In the genomic region with DNA sequence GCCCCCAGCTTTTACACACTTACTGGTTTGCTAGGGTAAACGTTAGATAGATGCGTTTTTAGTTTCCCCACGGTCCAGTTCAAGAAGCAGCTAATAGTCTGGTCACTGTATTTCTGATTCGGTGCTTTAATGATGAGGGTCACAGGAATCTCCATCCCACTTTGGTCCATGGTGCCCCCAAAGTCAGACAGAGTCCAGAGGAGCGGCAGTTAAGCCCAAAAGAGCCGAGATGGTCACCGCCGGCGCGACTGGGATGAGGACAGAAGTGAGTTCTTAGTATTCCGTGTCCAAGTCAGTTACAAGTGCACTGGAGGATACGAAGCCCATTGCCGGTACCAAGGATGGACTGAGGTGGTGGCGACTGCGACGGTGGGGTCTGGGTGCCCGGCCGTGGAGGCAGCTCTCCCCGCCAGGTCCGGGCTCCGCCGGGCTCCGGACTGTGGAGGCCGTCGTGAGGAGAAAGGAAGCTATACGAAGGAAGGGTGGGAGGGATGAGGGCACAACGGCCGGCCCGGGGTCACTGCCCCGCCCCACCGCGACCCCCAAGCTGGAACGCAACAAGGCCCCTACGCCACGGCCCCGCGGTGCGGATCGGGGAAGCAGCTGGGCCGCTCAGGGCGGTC, we compare ENCODE assay signal across 8 cellular contexts. TPM values are rescaled to one million over a fixed set of nuclear protein-coding genes. Genes with fewer than 3 reads are reported as not detected.
DNase-seq lines count a peak whose midpoint lies in the region; ATAC-seq, FAIRE-seq and TF ChIP-seq lines count a peak whose summit lies in the region.

No MANE protein-coding gene starts in this region.

- H2BK12ac ChIP-seq in mesenchymal stem cell (ENCODE audit: low read length in 2 of 2), result peak overlapping the region; percentile 49 to 69

- no peaks in the 10 kb centered on the region for H3K9me3 ChIP-seq in mesenchymal stem cell (ENCODE audit: control insufficient read depth, low read length)

- peak overlapping the region; percentile 95 for H2BK5ac ChIP-seq in mesenchymal stem cell (ENCODE audit: low read depth, low read length, poor library complexity, severe bottlenecking)

- peaks cover 17% of the 10 kb centered on the region for H3K79me1 ChIP-seq in mesenchymal stem cell (replicated peaks; ENCODE audit: low read length, poor library complexity, severe bottlenecking)

- H3K36me3 ChIP-seq in mesenchymal stem cell (ENCODE audit: control insufficient read depth in 1 of 2, insufficient read depth in 2 of 2, low read depth in 1 of 2, low read length in 2 of 2), result peaks cover 3 to 14% of the 10 kb centered on the region in 2 experiments

- peak overlapping the region; percentile 69 for H3K4me2 ChIP-seq in mesenchymal stem cell (ENCODE audit: low read length, poor library complexity, severe bottlenecking)

- peaks cover 60% of the 10 kb centered on the region for H3K4me1 Mint-ChIP-seq in activated naive CD4-positive, alpha-beta T cell treated with anti-CD3 and anti-CD28 coated beads, Interleukin-2, amount 50 U/mL, for 24 hours
- H3K4me1 Mint-ChIP-seq in dendritic cell treated with granulocyte-macrophage colony-stimulating factor and Interleukin-4, amounts not matched to agents 40 ng/mL and 50 ng/mL, for 4 days (ENCODE audit: low read depth), result peaks cover 49% of the 10 kb centered on the region

- no peak for DNase-seq in activated naive CD4-positive, alpha-beta T cell (lab: John Stamatoyannopoulos, UW)
- DNase-seq in RPMI8226 (peak; percentile 17), mesenchymal stem cell (peak; percentile 51), urothelium cell line (ENCODE audit: low spot score) (peak; percentile 32), H54 (ENCODE audit: insufficient read length, low spot score) (no peak)

- H4K8ac ChIP-seq in mesenchymal stem cell (ENCODE audit: low read length), result peak overlapping the region; percentile 97

- no peaks in the 10 kb centered on the region for H3K27me3 Mint-ChIP-seq in activated naive CD4-positive, alpha-beta T cell treated with anti-CD3 and anti-CD28 coated beads, Interleukin-2, amount 50 U/mL, for 24 hours
- no peaks in the 10 kb centered on the region for H3K27me3 Mint-ChIP-seq in dendritic cell treated with granulocyte-macrophage colony-stimulating factor and Interleukin-4, amounts not matched to agents 40 ng/mL and 50 ng/mL, for 4 days

- FAIRE-seq in urothelium cell line (lab: Jason Lieb, UNC) (no peak), H54 (lab: Jason Lieb, UNC) (no peak)

- H2AFZ ChIP-seq in mesenchymal stem cell (ENCODE audit: low read depth, low read length), result peak overlapping the region; percentile 91

- H3K36me3 Mint-ChIP-seq in activated naive CD4-positive, alpha-beta T cell treated with anti-CD3 and anti-CD28 coated beads, Interleukin-2, amount 50 U/mL, for 24 hours, result peaks cover 8% of the 10 kb centered on the region
- H3K36me3 Mint-ChIP-seq in dendritic cell treated with granulocyte-macrophage colony-stimulating factor and Interleukin-4, amounts not matched to agents 40 ng/mL and 50 ng/mL, for 4 days (ENCODE audit: low read depth), result peaks cover 63% of the 10 kb centered on the region

- peak overlapping the region; percentile 89 for H3K4me3 Mint-ChIP-seq in activated naive CD4-positive, alpha-beta T cell treated with anti-CD3 and anti-CD28 coated beads, Interleukin-2, amount 50 U/mL, for 24 hours
- peak overlapping the region; percentile 98 for H3K4me3 Mint-ChIP-seq in dendritic cell treated with granulocyte-macrophage colony-stimulating factor and Interleukin-4, amounts not matched to agents 40 ng/mL and 50 ng/mL, for 4 days

- H3K27ac ChIP-seq in mesenchymal stem cell (ENCODE audit: low read length, poor library complexity, severe bottlenecking), result peak overlapping the region; percentile 31

- ATAC-seq in HG03025 (IDR thresholded peaks at IDR 0.05; ENCODE audit: low FRiP score, unreplicated experiment), result peak; percentile 12

- H2BK15ac ChIP-seq in mesenchymal stem cell (ENCODE audit: low read depth, poor library complexity, severe bottlenecking), result peak overlapping the region; percentile 99

- intact Hi-C loops in dendritic cell treated with granulocyte-macrophage colony-stimulating factor and Interleukin-4, amounts not matched to agents 40 ng/mL and 50 ng/mL, for 4 days (cut with micrococcal nuclease), result loop anchor here (1.0 kb wide), 1 partner anchor 106 kb away; no protein-coding TSS in a partner anchor

- peak overlapping the region; percentile 97 for H3K27ac Mint-ChIP-seq in activated naive CD4-positive, alpha-beta T cell treated with anti-CD3 and anti-CD28 coated beads, Interleukin-2, amount 50 U/mL, for 24 hours
- peak overlapping the region; percentile 99 for H3K27ac Mint-ChIP-seq in dendritic cell treated with granulocyte-macrophage colony-stimulating factor and Interleukin-4, amounts not matched to agents 40 ng/mL and 50 ng/mL, for 4 days

- H3K4ac ChIP-seq in mesenchymal stem cell (ENCODE audit: low read depth in 1 of 2, low read length in 2 of 2), result peak overlapping the region; percentile 95 to 100

- no peak for TF ChIP-seq POLR2A in H54 (IDR thresholded peaks at IDR 0.05; ENCODE audit: low read depth, low read length)

- peak overlapping the region; percentile 86 for H2BK120ac ChIP-seq in mesenchymal stem cell (ENCODE audit: low read depth, low read length)

- peaks cover 18% of the 10 kb centered on the region for H3K4me1 ChIP-seq in mesenchymal stem cell (ENCODE audit: control insufficient read depth, insufficient read depth, low read depth, low read length)

- peak overlapping the region; percentile 93 for H3K9ac ChIP-seq in mesenchymal stem cell (ENCODE audit: low read length)

- H3K9me3 Mint-ChIP-seq in activated naive CD4-positive, alpha-beta T cell treated with anti-CD3 and anti-CD28 coated beads, Interleukin-2, amount 50 U/mL, for 24 hours, result no peaks in the 10 kb centered on the region
- H3K9me3 Mint-ChIP-seq in dendritic cell treated with granulocyte-macrophage colony-stimulating factor and Interleukin-4, amounts not matched to agents 40 ng/mL and 50 ng/mL, for 4 days, result no peaks in the 10 kb centered on the region

- H2AK5ac ChIP-seq in mesenchymal stem cell (ENCODE audit: low read length, severe bottlenecking), result peak overlapping the region; percentile 38

- WGBS in mesenchymal stem cell, result 2% methylated on average over 38 of the region's 41 CpGs

- no peaks in the 10 kb centered on the region for H3K27me3 ChIP-seq in mesenchymal stem cell (ENCODE audit: control insufficient read depth in 1 of 2, insufficient read depth in 1 of 2, low read length in 2 of 2)

- H3K18ac ChIP-seq in mesenchymal stem cell (ENCODE audit: low read depth in 1 of 2, low read length in 2 of 2), result peak overlapping the region; percentile 95 to 99

- H3K14ac ChIP-seq in mesenchymal stem cell (ENCODE audit: low read length in 2 of 2), result peak overlapping the region in 1 of 2 experiments; percentile 99

- H3K4me3 ChIP-seq in mesenchymal stem cell (ENCODE audit: insufficient read depth in 1 of 2, low read depth in 1 of 2, low read length in 2 of 2), result peak overlapping the region; percentile 92 to 95

- H3K23ac ChIP-seq in mesenchymal stem cell (ENCODE audit: low read length in 2 of 2), result peak overlapping the region in 1 of 2 experiments; percentile 96

- H4K91ac ChIP-seq in mesenchymal stem cell (ENCODE audit: low read length), result peak overlapping the region; percentile 99

RNA-seq across cellular contexts. Expression of gene HERPUD2, which starts 0.7 kb away (rescaled TPM):
- 35.5 TPM for polyA plus RNA-seq in mesenchymal stem cell (2013, experiment 1 of 2)
- polyA plus RNA-seq in mesenchymal stem cell (2013, experiment 2 of 2), result 34.4 TPM

Comparison
In these comparisons a context has a peak if more than half of its experiments do, and no peak if none do; other contexts are left out.
1. DNase-seq: peak in RPMI8226 (single experiment), mesenchymal stem cell (single experiment) and urothelium cell line (single experiment); none in activated naive CD4-positive, alpha-beta T cell (0 of 4) and H54 (single experiment).